ENCODE assay signal across 25 cellular contexts in genomic region chr22:19506212-19506611, GRCh38. TPM values are rescaled to one million over a fixed set of nuclear protein-coding genes. Genes with fewer than 3 reads are reported as not detected.
DNase-seq lines count a peak whose midpoint lies in the region; TF ChIP-seq lines count a peak whose summit lies in the region.
"Had no signal": no experiment of that assay in that cellular context is flagged by ENCODE, and none has a peak within 500 bp of the region (broad histone marks: within the 10 kb centered on the region; RNA-seq: fewer than 3 reads in every experiment).

No MANE protein-coding gene starts in this region.

- no peak overlapping the region for H3K9ac ChIP-seq in BLaER1
- H3K9ac ChIP-seq: GM23248 had no signal

- no peak overlapping the region for H3K4me3 ChIP-seq in BLaER1
- H3K4me3 ChIP-seq in left ventricle myocardium inferior = no peak overlapping the region
- H3K4me3 ChIP-seq: gastrocnemius medialis, GM23248, Peyer's patch had no signal

- H3K36me3 Mint-ChIP-seq in T-helper 2 cell treated with Interferon-gamma antibody and Interleukin-4, amounts not matched to agents 5 μg/mL and 100 μg/mL, for 36 hours (ENCODE audit: low read depth) = peaks cover 42% of the 10 kb centered on the region
- peaks cover 32% of the 10 kb centered on the region for H3K36me3 Mint-ChIP-seq in activated CD4-positive, alpha-beta memory T cell treated with anti-CD3 and anti-CD28 coated beads, Interleukin-2, amount 10 ng/mL, durations not matched to agents 7 days and 5 days (ENCODE audit: low read depth)
- H3K36me3 Mint-ChIP-seq in neural crest cell (ENCODE audit: low read depth) = peaks cover 5% of the 10 kb centered on the region
- peaks cover 24% of the 10 kb centered on the region for H3K36me3 Mint-ChIP-seq in activated T-helper 1 cell treated with anti-CD3 and anti-CD28 coated beads, Interleukin-12 subunit alpha, Interleukin-12 subunit beta, Interleukin-2, Interleukin-4 antibody, amounts not matched to agents 30 ng/mL and 10 ng/mL and 1 ng/mL, durations not matched to agents 14 hours and 24 hours and 36 hours (ENCODE audit: low read depth)
- H3K36me3 Mint-ChIP-seq: naive B cell had no signal

- H4K20me1 ChIP-seq in BLaER1 = no peaks in the 10 kb centered on the region; the same call in 1 of the 2 replicates

- peak overlapping the region; percentile 44; the same call in 1 of the 2 replicates for H3K27ac ChIP-seq in BLaER1
- no peak overlapping the region for H3K27ac ChIP-seq in left ventricle myocardium inferior (replicated peaks)
- H3K27ac ChIP-seq: C4-2B, gastrocnemius medialis, GM23248, Peyer's patch had no signal

- H3K36me3 ChIP-seq in BLaER1 (peaks cover 87% of the 10 kb centered on the region), left ventricle myocardium inferior (no peaks in the 10 kb centered on the region)
- H3K36me3 ChIP-seq: gastrocnemius medialis, Peyer's patch had no signal

- H3K4me2 ChIP-seq in BLaER1 = peak overlapping the region; percentile 76

- TF ChIP-seq CTCF in neural crest cell (conservative IDR thresholded peaks at IDR 0.05) (no peak), left ventricle myocardium inferior (IDR thresholded peaks at IDR 0.05; ENCODE audit: borderline replicate concordance) (no peak)

- no peak overlapping the region for H3K4me3 Mint-ChIP-seq in T-helper 2 cell treated with Interferon-gamma antibody and Interleukin-4, amounts not matched to agents 5 μg/mL and 100 μg/mL, for 36 hours
- H3K4me3 Mint-ChIP-seq in activated CD4-positive, alpha-beta memory T cell treated with anti-CD3 and anti-CD28 coated beads, Interleukin-2, amount 10 ng/mL, durations not matched to agents 7 days and 5 days = no peak overlapping the region
- H3K4me3 Mint-ChIP-seq in neural crest cell = no peak overlapping the region
- no peak overlapping the region for H3K4me3 Mint-ChIP-seq in activated T-helper 1 cell treated with anti-CD3 and anti-CD28 coated beads, Interleukin-12 subunit alpha, Interleukin-12 subunit beta, Interleukin-2, Interleukin-4 antibody, amounts not matched to agents 30 ng/mL and 10 ng/mL and 1 ng/mL, durations not matched to agents 14 hours and 24 hours and 36 hours

- no peaks in the 10 kb centered on the region for H3K27me3 Mint-ChIP-seq in T-helper 2 cell treated with Interferon-gamma antibody and Interleukin-4, amounts not matched to agents 5 μg/mL and 100 μg/mL, for 36 hours (ENCODE audit: low read depth)
- no peaks in the 10 kb centered on the region for H3K27me3 Mint-ChIP-seq in activated CD4-positive, alpha-beta memory T cell treated with anti-CD3 and anti-CD28 coated beads, Interleukin-2, amount 10 ng/mL, durations not matched to agents 7 days and 5 days
- no peaks in the 10 kb centered on the region for H3K27me3 Mint-ChIP-seq in neural crest cell (ENCODE audit: low read depth)
- H3K27me3 Mint-ChIP-seq in activated T-helper 1 cell treated with anti-CD3 and anti-CD28 coated beads, Interleukin-12 subunit alpha, Interleukin-12 subunit beta, Interleukin-2, Interleukin-4 antibody, amounts not matched to agents 30 ng/mL and 10 ng/mL and 1 ng/mL, durations not matched to agents 14 hours and 24 hours and 36 hours (ENCODE audit: insufficient read depth) = no peaks in the 10 kb centered on the region
- H3K27me3 Mint-ChIP-seq: naive B cell had no signal

- DNase-seq in T-helper 2 cell treated with Interferon-gamma antibody and Interleukin-4, amounts not matched to agents 5 μg/mL and 100 μg/mL, for 36 hours (ENCODE audit: low spot score) = no peak
- DNase-seq in T-helper 2 cell (no peak), neural crest cell (ENCODE audit: low read depth, low spot score) (no peak), left ventricle myocardium inferior (no peak), DMS 273 treated with DMSO at 0.1 percent for 48 hours (lab: John Stamatoyannopoulos, UW) (no peak)
- DNase-seq in activated CD4-positive, alpha-beta memory T cell treated with anti-CD3 and anti-CD28 coated beads, Interleukin-2, amount 10 ng/mL, durations not matched to agents 7 days and 5 days = no peak
- no peak for DNase-seq in activated T-helper 1 cell treated with anti-CD3 and anti-CD28 coated beads, Interleukin-12 subunit alpha, Interleukin-12 subunit beta, Interleukin-2, Interleukin-4 antibody, amounts not matched to agents 30 ng/mL and 10 ng/mL and 1 ng/mL, durations not matched to agents 14 hours and 24 hours and 36 hours (ENCODE audit: low spot score)
- DNase-seq: 8988T; activated gamma-delta T cell treated with Interleukin-2 at 50 U/mL for 16 hours; DMS79; gastrocnemius medialis; GDM1; GM23248; midbrain; naive B cell; NCI-H1694; NCI-H446; NCI-H774; Peyer's patch; SHP77; stimulated activated CD4-positive, alpha-beta T cell treated with anti-CD3 and anti-CD28 coated beads, Interleukin-4, amount 100 ng/mL, for 1 hour; T-helper 9 cell; trophoblast cell had no signal

- intact Hi-C loops in left ventricle myocardium inferior (cut with micrococcal nuclease) = no loop called here
- intact Hi-C loops in activated T-helper 1 cell treated with anti-CD3 and anti-CD28 coated beads, Interleukin-12 subunit alpha, Interleukin-12 subunit beta, Interleukin-2, Interleukin-4 antibody, amounts not matched to agents 30 ng/mL and 10 ng/mL and 1 ng/mL, durations not matched to agents 14 hours and 24 hours and 36 hours (cut with micrococcal nuclease) = no loop called here

- H3K4me1 ChIP-seq in BLaER1 (peaks cover 19% of the 10 kb centered on the region), left ventricle myocardium inferior (no peaks in the 10 kb centered on the region)
- H3K4me1 ChIP-seq: gastrocnemius medialis, Peyer's patch had no signal

- no peaks in the 10 kb centered on the region for H3K27me3 ChIP-seq in BLaER1
- no peaks in the 10 kb centered on the region for H3K27me3 ChIP-seq in left ventricle myocardium inferior (ENCODE audit: low read depth)
- H3K27me3 ChIP-seq: gastrocnemius medialis, Peyer's patch had no signal

- H3K9me3 ChIP-seq in BLaER1 = no peaks in the 10 kb centered on the region
- no peaks in the 10 kb centered on the region for H3K9me3 ChIP-seq in left ventricle myocardium inferior (replicated peaks)
- H3K9me3 ChIP-seq: gastrocnemius medialis, Peyer's patch had no signal

- CTCF ChIA-PET in activated CD4-positive, alpha-beta memory T cell treated with anti-CD3 and anti-CD28 coated beads, Interleukin-2, amount 10 ng/mL, durations not matched to agents 7 days and 5 days (lab: Charles Lee) = no interaction called here

- H3K9me3 Mint-ChIP-seq in T-helper 2 cell treated with Interferon-gamma antibody and Interleukin-4, amounts not matched to agents 5 μg/mL and 100 μg/mL, for 36 hours = no peaks in the 10 kb centered on the region
- H3K9me3 Mint-ChIP-seq in activated CD4-positive, alpha-beta memory T cell treated with anti-CD3 and anti-CD28 coated beads, Interleukin-2, amount 10 ng/mL, durations not matched to agents 7 days and 5 days = no peaks in the 10 kb centered on the region
- H3K9me3 Mint-ChIP-seq in neural crest cell = no peaks in the 10 kb centered on the region
- H3K9me3 Mint-ChIP-seq in activated T-helper 1 cell treated with anti-CD3 and anti-CD28 coated beads, Interleukin-12 subunit alpha, Interleukin-12 subunit beta, Interleukin-2, Interleukin-4 antibody, amounts not matched to agents 30 ng/mL and 10 ng/mL and 1 ng/mL, durations not matched to agents 14 hours and 24 hours and 36 hours = no peaks in the 10 kb centered on the region
- H3K9me3 Mint-ChIP-seq: naive B cell had no signal

- peaks cover 10% of the 10 kb centered on the region for H3K4me1 Mint-ChIP-seq in T-helper 2 cell treated with Interferon-gamma antibody and Interleukin-4, amounts not matched to agents 5 μg/mL and 100 μg/mL, for 36 hours (ENCODE audit: low read depth)
- peaks cover 25% of the 10 kb centered on the region for H3K4me1 Mint-ChIP-seq in activated CD4-positive, alpha-beta memory T cell treated with anti-CD3 and anti-CD28 coated beads, Interleukin-2, amount 10 ng/mL, durations not matched to agents 7 days and 5 days
- no peaks in the 10 kb centered on the region for H3K4me1 Mint-ChIP-seq in neural crest cell
- peaks cover 20% of the 10 kb centered on the region for H3K4me1 Mint-ChIP-seq in activated T-helper 1 cell treated with anti-CD3 and anti-CD28 coated beads, Interleukin-12 subunit alpha, Interleukin-12 subunit beta, Interleukin-2, Interleukin-4 antibody, amounts not matched to agents 30 ng/mL and 10 ng/mL and 1 ng/mL, durations not matched to agents 14 hours and 24 hours and 36 hours (ENCODE audit: low read depth)

- peak overlapping the region; percentile 82 for H3K27ac Mint-ChIP-seq in T-helper 2 cell treated with Interferon-gamma antibody and Interleukin-4, amounts not matched to agents 5 μg/mL and 100 μg/mL, for 36 hours
- H3K27ac Mint-ChIP-seq in activated CD4-positive, alpha-beta memory T cell treated with anti-CD3 and anti-CD28 coated beads, Interleukin-2, amount 10 ng/mL, durations not matched to agents 7 days and 5 days = peak overlapping the region; percentile 83
- peak overlapping the region; percentile 43 for H3K27ac Mint-ChIP-seq in neural crest cell (ENCODE audit: unreplicated experiment)
- no peak overlapping the region for H3K27ac Mint-ChIP-seq in activated T-helper 1 cell treated with anti-CD3 and anti-CD28 coated beads, Interleukin-12 subunit alpha, Interleukin-12 subunit beta, Interleukin-2, Interleukin-4 antibody, amounts not matched to agents 30 ng/mL and 10 ng/mL and 1 ng/mL, durations not matched to agents 14 hours and 24 hours and 36 hours
- H3K27ac Mint-ChIP-seq: naive B cell had no signal

- POLR2A ChIA-PET in activated CD4-positive, alpha-beta memory T cell treated with anti-CD3 and anti-CD28 coated beads, Interleukin-2, amount 10 ng/mL, durations not matched to agents 7 days and 5 days (lab: Charles Lee) = no interaction called here

RNA-seq across cellular contexts. Expression of gene CLDN5, which starts 18.0 kb away (rescaled TPM):
- under 1 TPM in 1 of 2 experiments, not detected in 1; 0.38 TPM for total RNA-seq in activated CD4-positive, alpha-beta memory T cell treated with anti-CD3 and anti-CD28 coated beads, Interleukin-2, amount 10 ng/mL, durations not matched to agents 7 days and 5 days
- 1.0 and 1.3 TPM in 2 replicates for total RNA-seq in neural crest cell
- total RNA-seq in left ventricle myocardium inferior = 19.5 TPM
- 0.47 and 0.76 TPM in 2 replicates for total RNA-seq in activated T-helper 1 cell treated with anti-CD3 and anti-CD28 coated beads, Interleukin-12 subunit alpha, Interleukin-12 subunit beta, Interleukin-2, Interleukin-4 antibody, amounts not matched to agents 30 ng/mL and 10 ng/mL and 1 ng/mL, durations not matched to agents 14 hours and 24 hours and 36 hours
- total RNA-seq: GM23248 had no signal

RNA-seq across cellular contexts. Expression of gene CDC45, which starts 26.5 kb away (rescaled TPM):
- 10 to 100 TPM; 53.2 to 56.2 TPM for total RNA-seq in activated CD4-positive, alpha-beta memory T cell treated with anti-CD3 and anti-CD28 coated beads, Interleukin-2, amount 10 ng/mL, durations not matched to agents 7 days and 5 days
- total RNA-seq in neural crest cell (47.1 and 49.8 TPM in 2 replicates), left ventricle myocardium inferior (0.77 TPM)
- total RNA-seq in activated T-helper 1 cell treated with anti-CD3 and anti-CD28 coated beads, Interleukin-12 subunit alpha, Interleukin-12 subunit beta, Interleukin-2, Interleukin-4 antibody, amounts not matched to agents 30 ng/mL and 10 ng/mL and 1 ng/mL, durations not matched to agents 14 hours and 24 hours and 36 hours = 104 and 116 TPM in 2 replicates

RNA-seq across cellular contexts. Expression of gene UFD1, which starts 27.2 kb away (rescaled TPM):
- 10 to 100 TPM; 62.1 to 65.6 TPM for total RNA-seq in activated CD4-positive, alpha-beta memory T cell treated with anti-CD3 and anti-CD28 coated beads, Interleukin-2, amount 10 ng/mL, durations not matched to agents 7 days and 5 days
- 69.4 and 71.5 TPM in 2 replicates for total RNA-seq in neural crest cell
- 41.8 TPM for total RNA-seq in left ventricle myocardium inferior
- 88.2 and 108 TPM in 2 replicates for total RNA-seq in activated T-helper 1 cell treated with anti-CD3 and anti-CD28 coated beads, Interleukin-12 subunit alpha, Interleukin-12 subunit beta, Interleukin-2, Interleukin-4 antibody, amounts not matched to agents 30 ng/mL and 10 ng/mL and 1 ng/mL, durations not matched to agents 14 hours and 24 hours and 36 hours

RNA-seq across cellular contexts. Expression of gene C22orf39, which starts 58.7 kb away (rescaled TPM):
- total RNA-seq in activated CD4-positive, alpha-beta memory T cell treated with anti-CD3 and anti-CD28 coated beads, Interleukin-2, amount 10 ng/mL, durations not matched to agents 7 days and 5 days = 10 to 100 TPM; 31.8 to 32.9 TPM
- total RNA-seq in neural crest cell (38.0 and 38.4 TPM in 2 replicates), left ventricle myocardium inferior (76.2 TPM)
- 22.8 and 26.8 TPM in 2 replicates for total RNA-seq in activated T-helper 1 cell treated with anti-CD3 and anti-CD28 coated beads, Interleukin-12 subunit alpha, Interleukin-12 subunit beta, Interleukin-2, Interleukin-4 antibody, amounts not matched to agents 30 ng/mL and 10 ng/mL and 1 ng/mL, durations not matched to agents 14 hours and 24 hours and 36 hours

Comparison
In these comparisons a context has a peak if more than half of its experiments do, and no peak if none do; other contexts are left out.
1. RNA of gene CDC45, which starts 26.5 kb away (total RNA-seq): 104 to 116 TPM in activated T-helper 1 cell treated with anti-CD3 and anti-CD28 coated beads, Interleukin-12 subunit alpha, Interleukin-12 subunit beta, Interleukin-2, Interleukin-4 antibody, amounts not matched to agents 30 ng/mL and 10 ng/mL and 1 ng/mL, durations not matched to agents 14 hours and 24 hours and 36 hours, 53.2 to 56.2 TPM in activated CD4-positive, alpha-beta memory T cell treated with anti-CD3 and anti-CD28 coated beads, Interleukin-2, amount 10 ng/mL, durations not matched to agents 7 days and 5 days and 47.1 to 49.8 TPM in neural crest cell; 0.77 TPM in left ventricle myocardium inferior (single experiment); every median in the first group is over 10 times any median in the second.